ENCODE assay signal across 35 cellular contexts in the genomic region with DNA sequence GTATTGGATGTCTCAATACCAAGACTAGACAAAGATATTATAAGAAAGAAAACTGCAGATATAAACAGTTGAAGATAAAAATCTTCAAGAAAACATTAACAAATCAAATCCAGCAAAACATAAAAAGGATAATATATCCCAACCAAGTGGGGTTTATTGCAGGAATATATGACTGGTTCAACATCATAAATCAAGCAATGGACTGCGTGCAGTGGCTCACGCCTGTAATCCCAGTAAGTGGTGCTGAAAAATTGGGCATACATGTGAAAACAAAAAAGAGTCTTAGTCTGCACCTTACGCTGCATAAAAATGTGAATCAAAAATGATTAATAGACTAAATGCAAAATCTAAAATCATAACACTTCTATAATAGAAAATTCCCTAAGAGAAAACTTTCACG.
"Had no signal": no experiment of that assay in that cellular context is flagged by ENCODE, and none has a peak within 500 bp of the region (broad histone marks: within the 10 kb centered on the region; RNA-seq: fewer than 3 reads in every experiment).

No MANE protein-coding gene starts in this region.

- DNase-seq: Kasumi-1, MG63, MM.1S, MV-4-11, NCI-H1048, NCI-H1092, NCI-H1092 treated with DMSO at 0.1 percent for 48 hours, NCI-H1105, NCI-H1105 treated with DMSO at 0.1 percent for 48 hours, NCI-H1417, NCI-H1417 treated with DMSO at 0.1 percent for 48 hours, NCI-H1436, NCI-H1436 treated with DMSO at 0.1 percent for 48 hours, NCI-H146, NCI-H1694, NCI-H1694 treated with DMSO at 0.1 percent for 48 hours, NCI-H187, NCI-H187 treated with DMSO at 0.1 percent for 48 hours, NCI-H1930, NCI-H2029, NCI-H2029 treated with DMSO at 0.1 percent for 48 hours, NCI-H2081, NCI-H2081 treated with DMSO at 0.1 percent for 48 hours, NCI-H2107, NCI-H2171, NCI-H2171 treated with DMSO at 0.1 percent for 48 hours, NCI-H2227 treated with DMSO at 0.1 percent for 48 hours, NCI-H226, NCI-H345, NCI-H446, NCI-H446 treated with DMSO at 0.1 percent for 48 hours, NCI-H510A, NCI-H510A treated with DMSO at 0.1 percent for 48 hours, NCI-H524, NCI-H524 treated with DMSO at 0.1 percent for 48 hours had no signal

- H3K9me3 ChIP-seq: MG63 had no signal

- H3K4me3 ChIP-seq: MG63 had no signal

- H3K36me3 ChIP-seq: MG63 had no signal
